1 cellular context compared by ENCODE assay signal in genomic region chr10:96642973-96643372, GRCh38.
TF ChIP-seq lines count a peak whose summit lies in the region.

No MANE protein-coding gene starts in this region.

TF ChIP-seq in GM23338, 12 proteins besides CTCF, POLR2A, EP300 and RAD21 (continued from another document):
- no peak for TF ChIP-seq ETS1 (IDR thresholded peaks at IDR 0.05)
